ENCODE assay signal across 15 cellular contexts in the genomic region with DNA sequence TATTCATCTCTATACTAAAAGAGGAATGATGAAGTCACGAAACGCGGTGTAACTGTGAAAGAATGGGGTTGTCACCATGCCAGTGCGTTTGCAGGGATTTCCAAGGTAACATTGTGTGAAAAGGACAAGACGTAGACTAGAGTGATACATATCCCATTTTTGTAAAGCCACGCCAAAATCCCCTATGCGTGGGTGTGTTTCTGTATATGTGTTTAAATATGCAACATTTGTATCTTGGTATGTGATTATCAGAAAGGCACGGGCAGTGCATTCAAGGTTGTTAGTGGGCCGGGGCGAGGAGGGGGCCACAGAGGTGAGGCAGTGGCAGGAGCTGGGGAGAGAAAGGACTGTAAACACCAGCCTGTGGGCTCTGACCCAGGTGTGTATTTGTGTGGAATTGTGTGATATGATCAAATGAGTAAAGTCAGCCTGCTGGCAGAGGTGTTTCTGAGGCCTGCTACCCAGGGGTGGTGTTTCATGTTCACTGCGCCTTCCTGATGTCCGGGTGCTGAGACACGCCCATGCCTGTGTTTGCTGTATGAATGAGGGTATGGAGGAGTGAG.
DNase-seq lines count a peak whose midpoint lies in the region; ATAC-seq, FAIRE-seq and TF ChIP-seq lines count a peak whose summit lies in the region.
"Had no signal": no experiment of that assay in that cellular context is flagged by ENCODE, and none has a peak within 500 bp of the region (broad histone marks: within the 10 kb centered on the region; RNA-seq: fewer than 3 reads in every experiment).

No MANE protein-coding gene starts in this region.

- H3K4me3 Mint-ChIP-seq in MCF 10A (ENCODE audit: unreplicated experiment) (no peak overlapping the region), astrocyte (ENCODE audit: unreplicated experiment) (no peak overlapping the region)
- H3K4me3 Mint-ChIP-seq in stimulated activated naive CD8-positive, alpha-beta T cell treated with anti-CD3 and anti-CD28 coated beads, Interleukin-15, Interleukin-2, amounts not matched to agents 100 ng/mL and 50 ng/mL, for 24 hours = peak overlapping the region; percentile 48
- no peak overlapping the region for H3K4me3 Mint-ChIP-seq in CD8-positive, alpha-beta T cell
- H3K4me3 Mint-ChIP-seq: B cell, HFFc6 had no signal

- CTCF ChIA-PET in MCF 10A (lab: Yijun Ruan, JAX) (interaction anchor here (0.6 to 1.0 kb wide), 2 partner anchors 66 to 174 kb away, joined by 3 to 4 read pairs; no protein-coding TSS in a partner anchor), mammary epithelial cell (lab: Charles Lee; ENCODE audit: low non-redundant PET) (no interaction called here)
- CTCF ChIA-PET in CD8-positive, alpha-beta T cell (lab: Charles Lee) = no interaction called here

- H3K4me2 ChIP-seq in mammary epithelial cell (ENCODE audit: insufficient read depth, low read depth, low read length) (no peak overlapping the region), astrocyte (ENCODE audit: low read length) (no peak overlapping the region)

- H3K9me3 ChIP-seq in mammary epithelial cell (replicated peaks; ENCODE audit: insufficient read depth, low read length) = peaks cover 31% of the 10 kb centered on the region
- H3K9me3 ChIP-seq in astrocyte (ENCODE audit: insufficient read depth, low read depth, low read length) = no peaks in the 10 kb centered on the region
- H3K9me3 ChIP-seq in CD8-positive, alpha-beta T cell (ENCODE audit: low read length) = no peaks in the 10 kb centered on the region
- H3K9me3 ChIP-seq: left ventricle myocardium inferior, pancreas, tibial nerve had no signal

- WGBS in mammary epithelial cell (ENCODE audit: low coverage, missing lambda C conversion rate) = 68% methylated on average over 11 of the region's 13 CpGs

- no peaks in the 10 kb centered on the region for H3K79me2 ChIP-seq in mammary epithelial cell (ENCODE audit: insufficient read depth, low read length)
- no peaks in the 10 kb centered on the region for H3K79me2 ChIP-seq in astrocyte (ENCODE audit: insufficient read depth, low read length)

- ATAC-seq in GM21529 (IDR thresholded peaks at IDR 0.05; ENCODE audit: unreplicated experiment) (peak; percentile 27), GM18519 (IDR thresholded peaks at IDR 0.05; ENCODE audit: low FRiP score, unreplicated experiment) (no peak)
- no peak for ATAC-seq in CD8-positive, alpha-beta T cell
- ATAC-seq: pancreas had no signal

- TF ChIP-seq CTCF in MCF 10A (IDR thresholded peaks at IDR 0.05; ENCODE audit: unreplicated experiment) (no peak), mammary epithelial cell (conservative IDR thresholded peaks at IDR 0.05 in 1 of 2, IDR thresholded peaks at IDR 0.05 in 1 of 2; ENCODE audit: extremely low read depth in 1 of 2, insufficient read depth in 1 of 2, low read depth in 1 of 2, low read length in 2 of 2) (no peak), astrocyte (IDR thresholded peaks at IDR 0.05; ENCODE audit: insufficient read depth, low read depth, low read length) (no peak)
- no peak for TF ChIP-seq CTCF in CD8-positive, alpha-beta T cell (IDR thresholded peaks at IDR 0.05)

- H4K20me1 ChIP-seq in mammary epithelial cell (ENCODE audit: insufficient read depth, low read length) = no peaks in the 10 kb centered on the region
- H4K20me1 ChIP-seq in astrocyte (ENCODE audit: insufficient read depth, low read length) = no peaks in the 10 kb centered on the region

- dilution Hi-C loops in mammary epithelial cell (cut with HindIII; ENCODE audit: low sequenced_read_pairs) = no loop called here

- H2AFZ ChIP-seq in mammary epithelial cell (ENCODE audit: low read depth, low read length) (no peak overlapping the region), astrocyte (ENCODE audit: low read depth, low read length) (no peak overlapping the region)

- H3K4me1 Mint-ChIP-seq in MCF 10A (ENCODE audit: insufficient read depth, unreplicated experiment) (peaks cover 11% of the 10 kb centered on the region), astrocyte (ENCODE audit: low read depth, unreplicated experiment) (no peaks in the 10 kb centered on the region)
- peaks cover 28% of the 10 kb centered on the region for H3K4me1 Mint-ChIP-seq in stimulated activated naive CD8-positive, alpha-beta T cell treated with anti-CD3 and anti-CD28 coated beads, Interleukin-15, Interleukin-2, amounts not matched to agents 100 ng/mL and 50 ng/mL, for 24 hours (ENCODE audit: low read depth)
- H3K4me1 Mint-ChIP-seq in CD8-positive, alpha-beta T cell (ENCODE audit: low read depth) = peaks cover 6% of the 10 kb centered on the region

- intact Hi-C loops in MCF 10A (cut with micrococcal nuclease) = loop anchor here (5.0 to 10.0 kb wide), 2 partner anchors 174 to 327 kb away; no protein-coding TSS in a partner anchor
- intact Hi-C loops in mammary epithelial cell (cut with micrococcal nuclease) = no loop called here
- intact Hi-C loops in CD8-positive, alpha-beta T cell (cut with DNase I, micrococcal nuclease) = no loop called here

- BruUV-seq in MCF 10A (replicated peaks; lab: Mats Ljungman, UMichigan) (no TSS peak), mammary epithelial cell (replicated peaks; lab: Mats Ljungman, UMichigan) (no TSS peak)

- H3K36me3 Mint-ChIP-seq in MCF 10A (ENCODE audit: insufficient read depth, unreplicated experiment) = no peaks in the 10 kb centered on the region
- no peaks in the 10 kb centered on the region for H3K36me3 Mint-ChIP-seq in astrocyte (ENCODE audit: low read depth, unreplicated experiment)
- H3K36me3 Mint-ChIP-seq in stimulated activated naive CD8-positive, alpha-beta T cell treated with anti-CD3 and anti-CD28 coated beads, Interleukin-15, Interleukin-2, amounts not matched to agents 100 ng/mL and 50 ng/mL, for 24 hours (ENCODE audit: low read depth) = no peaks in the 10 kb centered on the region
- no peaks in the 10 kb centered on the region for H3K36me3 Mint-ChIP-seq in CD8-positive, alpha-beta T cell

- H3K27ac ChIP-seq in mammary epithelial cell (ENCODE audit: insufficient read depth, low read depth, low read length) (no peak overlapping the region), astrocyte (ENCODE audit: low read depth, low read length) (no peak overlapping the region)
- no peak overlapping the region for H3K27ac ChIP-seq in CD8-positive, alpha-beta T cell (ENCODE audit: low read depth, low read length)
- H3K27ac ChIP-seq: left ventricle myocardium inferior, pancreas had no signal

- DNase-seq in MCF 10A (ENCODE audit: unreplicated experiment) (peak; percentile 35), mammary epithelial cell (no peak), astrocyte (ENCODE audit: low read depth) (no peak), urothelium cell line (ENCODE audit: low spot score) (no peak)
- no peak for DNase-seq in CD8-positive, alpha-beta T cell
- DNase-seq: effector memory CD4-positive, alpha-beta T cell; HFFc6; left ventricle myocardium inferior; NCI-H2171 had no signal

- H3K4me1 ChIP-seq in mammary epithelial cell (ENCODE audit: insufficient read depth, low read length) = no peaks in the 10 kb centered on the region
- H3K4me1 ChIP-seq in astrocyte (ENCODE audit: insufficient read depth, low read length) = no peaks in the 10 kb centered on the region
- H3K4me1 ChIP-seq in CD8-positive, alpha-beta T cell (ENCODE audit: insufficient read depth, low read length) = peaks cover 7% of the 10 kb centered on the region
- H3K4me1 ChIP-seq: pancreas had no signal

- H3K9ac ChIP-seq in mammary epithelial cell (ENCODE audit: insufficient read depth, low read length) = no peak overlapping the region
- no peak overlapping the region for H3K9ac ChIP-seq in astrocyte (ENCODE audit: low read length)

- POLR2A ChIA-PET in MCF 10A (lab: Yijun Ruan, JAX) = no interaction called here
- POLR2A ChIA-PET in CD8-positive, alpha-beta T cell (lab: Charles Lee) = no interaction called here

- H3K27me3 Mint-ChIP-seq in MCF 10A (ENCODE audit: insufficient read depth, unreplicated experiment) = peaks cover 15% of the 10 kb centered on the region
- H3K27me3 Mint-ChIP-seq in astrocyte (ENCODE audit: low read depth, unreplicated experiment) = peaks cover 28% of the 10 kb centered on the region
- H3K27me3 Mint-ChIP-seq in stimulated activated naive CD8-positive, alpha-beta T cell treated with anti-CD3 and anti-CD28 coated beads, Interleukin-15, Interleukin-2, amounts not matched to agents 100 ng/mL and 50 ng/mL, for 24 hours = no peaks in the 10 kb centered on the region
- no peaks in the 10 kb centered on the region for H3K27me3 Mint-ChIP-seq in CD8-positive, alpha-beta T cell (ENCODE audit: low read depth)
- H3K27me3 Mint-ChIP-seq: B cell had no signal

- no peaks in the 10 kb centered on the region for H3K9me3 Mint-ChIP-seq in MCF 10A (ENCODE audit: unreplicated experiment)
- no peaks in the 10 kb centered on the region for H3K9me3 Mint-ChIP-seq in astrocyte (ENCODE audit: unreplicated experiment)
- H3K9me3 Mint-ChIP-seq in stimulated activated naive CD8-positive, alpha-beta T cell treated with anti-CD3 and anti-CD28 coated beads, Interleukin-15, Interleukin-2, amounts not matched to agents 100 ng/mL and 50 ng/mL, for 24 hours = no peaks in the 10 kb centered on the region
- H3K9me3 Mint-ChIP-seq in CD8-positive, alpha-beta T cell = no peaks in the 10 kb centered on the region

- FAIRE-seq in astrocyte (lab: Jason Lieb, UNC) (no peak), urothelium cell line (lab: Jason Lieb, UNC) (no peak)
- FAIRE-seq: pancreas had no signal

- no peaks in the 10 kb centered on the region for H3K36me3 ChIP-seq in mammary epithelial cell (ENCODE audit: insufficient read depth, low read length)
- H3K36me3 ChIP-seq in astrocyte (ENCODE audit: insufficient read depth, low read length) = no peaks in the 10 kb centered on the region
- no peaks in the 10 kb centered on the region for H3K36me3 ChIP-seq in CD8-positive, alpha-beta T cell (ENCODE audit: insufficient read depth, low read length)
- H3K36me3 ChIP-seq: pancreas had no signal

- H3K4me3 ChIP-seq in mammary epithelial cell (replicated peaks in 1 of 3; ENCODE audit: insufficient read depth in 1 of 3, low read depth in 2 of 3, low read length in 3 of 3) (no peak overlapping the region), astrocyte (ENCODE audit: insufficient read depth, low read depth, low read length) (no peak overlapping the region)
- no peak overlapping the region for H3K4me3 ChIP-seq in CD8-positive, alpha-beta T cell (ENCODE audit: low read depth, low read length)
- H3K4me3 ChIP-seq: left ventricle myocardium inferior, pancreas, tibial nerve had no signal

- in situ Hi-C loops in mammary epithelial cell (cut with MboI; ENCODE audit: low sequenced_read_pairs in 2 of 2) = no loop called here

- H3K27me3 ChIP-seq in mammary epithelial cell (ENCODE audit: insufficient read depth, low read length) (no peaks in the 10 kb centered on the region), astrocyte (ENCODE audit: insufficient read depth, low read length) (no peaks in the 10 kb centered on the region)
- H3K27me3 ChIP-seq in CD8-positive, alpha-beta T cell (ENCODE audit: insufficient read depth, low read length) = no peaks in the 10 kb centered on the region
- H3K27me3 ChIP-seq: pancreas, tibial nerve had no signal

- H3K27ac Mint-ChIP-seq in MCF 10A (ENCODE audit: low read depth, unreplicated experiment) (no peak overlapping the region), astrocyte (ENCODE audit: unreplicated experiment) (peak overlapping the region; percentile 27)
- H3K27ac Mint-ChIP-seq in stimulated activated naive CD8-positive, alpha-beta T cell treated with anti-CD3 and anti-CD28 coated beads, Interleukin-15, Interleukin-2, amounts not matched to agents 100 ng/mL and 50 ng/mL, for 24 hours = peak overlapping the region; percentile 58
- H3K27ac Mint-ChIP-seq in CD8-positive, alpha-beta T cell = no peak overlapping the region
- H3K27ac Mint-ChIP-seq: B cell, HFFc6 had no signal

Comparison
In these comparisons a context has a peak if more than half of its experiments do, and no peak if none do; other contexts are left out.
1. H3K27ac Mint-ChIP-seq: peak in astrocyte (single experiment) and stimulated activated naive CD8-positive, alpha-beta T cell treated with anti-CD3 and anti-CD28 coated beads, Interleukin-15, Interleukin-2, amounts not matched to agents 100 ng/mL and 50 ng/mL, for 24 hours (single experiment); none in MCF 10A (single experiment) and CD8-positive, alpha-beta T cell (single experiment).